Comparison of ENCODE assay signal across 8 cellular contexts in genomic region chr5:124745367-124746251, GRCh38. TPM values are rescaled to one million over a fixed set of nuclear protein-coding genes. Genes with fewer than 3 reads are reported as not detected.
DNase-seq lines count a peak whose midpoint lies in the region; ATAC-seq and TF ChIP-seq lines count a peak whose summit lies in the region.

No MANE protein-coding gene starts in this region.

- POLR2A ChIA-PET in OCI-LY7 (lab: Charles Lee), result interaction anchor here (0.5 to 7.3 kb wide), 21 partner anchors 10 to 593 kb away, joined by 3 to 84 read pairs (median 6); no protein-coding TSS in a partner anchor

- intact Hi-C loops in OCI-LY7 (cut with micrococcal nuclease; ENCODE audit: unreplicated experiment) (loop anchor here (2.0 to 10.0 kb wide), 5 partner anchors 82 to 1859 kb away; partner anchors contain the start of gene PHAX), posterior cingulate gyrus (cut with DNase I) (loop anchor here (5.0 to 10.0 kb wide), 2 partner anchors 142 to 151 kb away; no protein-coding TSS in a partner anchor)

- peaks cover 68% of the 10 kb centered on the region for H3K79me2 ChIP-seq in OCI-LY7 (ENCODE audit: insufficient read depth, low read depth, low read length)

- peak overlapping the region; percentile 36; the same call in 1 of the 2 replicates for H2AFZ ChIP-seq in OCI-LY7 (ENCODE audit: low read length)

- peak overlapping the region; percentile 94 for H3K4me2 ChIP-seq in OCI-LY7 (ENCODE audit: low read length)

- peak overlapping the region; percentile 77 for H3K4me3 ChIP-seq in H7 (ENCODE audit: insufficient read depth, low read depth, low read length)
- peak overlapping the region; percentile 85 for H3K4me3 ChIP-seq in OCI-LY7 (ENCODE audit: low read depth, low read length, poor library complexity, severe bottlenecking)
- H3K4me3 ChIP-seq in fibroblast of pulmonary artery (replicated peaks; ENCODE audit: low read depth, low read length), result peak overlapping the region; percentile 76

- ATAC-seq in HG03159 (IDR thresholded peaks at IDR 0.05; ENCODE audit: unreplicated experiment), result no peak

- TSS peak; percentile 32 for BruUV-seq in OCI-LY7 (replicated peaks; lab: Mats Ljungman, UMichigan)

- H3K9me2 ChIP-seq in OCI-LY7 (ENCODE audit: insufficient read depth, low read length), result no peaks in the 10 kb centered on the region

- CTCF ChIA-PET in OCI-LY7 (lab: Charles Lee; ENCODE audit: unreplicated experiment), result no interaction called here

- H4K20me1 ChIP-seq in OCI-LY7 (ENCODE audit: insufficient read depth, low read length), result no peaks in the 10 kb centered on the region

- H3K4me1 ChIP-seq in OCI-LY7 (ENCODE audit: insufficient read depth, low read length, poor library complexity, severe bottlenecking), result peaks cover 30% of the 10 kb centered on the region

- peak overlapping the region; percentile 97 for H3K27ac ChIP-seq in OCI-LY7 (ENCODE audit: low read depth, low read length, poor library complexity, severe bottlenecking)

- 0 out of 2 replicates have a peak, but pooled peaks have one; percentile 9 for TF ChIP-seq CTCF in OCI-LY7 (conservative IDR thresholded peaks at IDR 0.05; ENCODE audit: low read length)
- TF ChIP-seq CTCF in fibroblast of pulmonary artery (IDR thresholded peaks at IDR 0.05; ENCODE audit: low read length, missing control alignments), result no peak

- no peaks in the 10 kb centered on the region for H3K9me3 ChIP-seq in OCI-LY7 (ENCODE audit: low read length)

- no peaks in the 10 kb centered on the region for H3K36me3 ChIP-seq in H7 (replicated peaks; ENCODE audit: control insufficient read depth, insufficient read depth, low read length)
- no peaks in the 10 kb centered on the region for H3K36me3 ChIP-seq in OCI-LY7 (ENCODE audit: insufficient read depth, low read length)

- no peaks in the 10 kb centered on the region for H3K27me3 ChIP-seq in H7 (ENCODE audit: control insufficient read depth, insufficient read depth, low read length)

- DNase-seq in H7 (no peak), OCI-LY7 (ENCODE audit: low spot score) (peak; percentile 65), fibroblast of pulmonary artery (ENCODE audit: low read depth) (peak; percentile 59), retina (peak; percentile 54), HK-2 (ENCODE audit: unreplicated experiment) (no peak), posterior cingulate gyrus (no peak), RKO (ENCODE audit: low spot score) (no peak)

RNA-seq across cellular contexts. Expression of gene ZNF608, which starts 0.8 kb away (rescaled TPM):
- total RNA-seq in H7 (2014; rRNA removed; shearing (Covaris generic)), result 58.7 and 61.6 TPM in 2 replicates
- total RNA-seq in OCI-LY7 (2014; rRNA removed; shearing (Covaris generic)), result 22.6 and 25.7 TPM in 2 replicates
- total RNA-seq in OCI-LY7 (2022), result 58.8 and 61.4 TPM in 2 replicates

Comparison
In these comparisons a context has a peak if more than half of its experiments do, and no peak if none do; other contexts are left out.
1. DNase-seq: peak in OCI-LY7 (single experiment), fibroblast of pulmonary artery (single experiment) and retina (single experiment); none in H7 (single experiment), HK-2 (single experiment), posterior cingulate gyrus (0 of 10) and RKO (single experiment).
2. Peak in every context shown above with its lines, with median percentiles within 50 percentile points of each other: H3K4me3 ChIP-seq.